ENCODE assay signal across 8 cellular contexts in the genomic region with DNA sequence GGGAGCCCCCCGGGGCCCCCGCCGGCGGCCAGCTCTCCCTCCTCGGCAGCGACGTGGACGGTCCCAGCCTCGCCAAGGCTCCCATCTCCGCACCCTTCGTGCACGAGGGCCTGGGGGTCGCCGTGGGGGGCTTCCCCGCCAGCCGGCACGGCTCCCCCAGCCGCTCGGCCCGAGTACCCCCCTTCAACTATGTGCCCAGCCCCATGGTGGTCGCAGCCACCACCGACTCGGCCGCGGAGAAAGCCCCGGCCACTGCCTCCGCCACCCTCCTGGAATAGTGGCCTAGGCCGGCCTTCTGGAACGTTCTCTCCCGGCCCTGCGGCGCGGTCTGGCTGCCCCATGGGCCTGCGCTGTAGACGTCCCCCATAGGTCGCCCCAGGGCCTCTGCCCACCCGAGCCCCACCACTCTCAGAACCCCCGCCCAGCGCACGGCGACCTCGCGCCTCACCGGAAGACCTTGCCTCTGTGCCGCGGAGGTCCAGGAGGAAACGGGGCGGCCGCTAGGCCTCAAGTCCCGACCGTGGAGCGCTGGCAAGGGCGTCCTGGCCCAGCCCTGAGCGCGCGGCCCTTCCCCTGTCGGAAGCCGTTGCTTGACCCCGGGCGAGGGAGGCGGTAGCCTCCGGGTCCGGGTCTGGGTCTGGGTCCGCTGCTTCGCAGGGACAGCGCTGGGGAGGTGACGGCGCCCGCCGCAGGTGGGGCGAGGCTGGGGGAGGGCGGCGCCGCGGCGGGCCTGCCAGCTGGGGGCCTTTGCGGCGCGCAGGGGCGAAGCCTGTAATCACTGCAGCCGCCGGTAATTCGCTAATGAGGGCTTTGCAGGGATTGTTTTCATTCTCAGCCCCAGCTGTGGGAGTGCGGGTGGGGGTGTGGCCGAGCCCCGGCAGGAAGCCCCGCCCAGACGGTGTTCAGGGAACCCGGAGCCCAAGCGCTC. TPM values are rescaled to one million over a fixed set of nuclear protein-coding genes. Genes with fewer than 3 reads are reported as not detected.
DNase-seq lines count a peak whose midpoint lies in the region; ATAC-seq and TF ChIP-seq lines count a peak whose summit lies in the region.

No MANE protein-coding gene starts in this region.

- H3K36me3 ChIP-seq in aorta (ENCODE audit: control insufficient read depth in 1 of 2, insufficient read depth in 2 of 2, low read length in 1 of 2) = no peaks in the 10 kb centered on the region

- no peaks in the 10 kb centered on the region for H3K9me3 ChIP-seq in aorta (ENCODE audit: control insufficient read depth, low read length)

- no peaks in the 10 kb centered on the region for H3K4me1 ChIP-seq in aorta (ENCODE audit: control insufficient read depth in 1 of 2, insufficient read depth in 2 of 2, low read length in 2 of 2)

- ATAC-seq in aorta (ENCODE audit: low FRiP score) (peak; percentile 17), GM19351 (IDR thresholded peaks at IDR 0.05; ENCODE audit: unreplicated experiment) (no peak)

- no peak overlapping the region for H3K27ac ChIP-seq in aorta (ENCODE audit: low read depth in 1 of 2, low read length in 2 of 2)

- intact Hi-C loops in aorta (cut with DNase I) = no loop called here

- H3K4me3 ChIP-seq in fibroblast of villous mesenchyme (ENCODE audit: low read depth, low read length) (peak overlapping the region; percentile 49), aorta (ENCODE audit: low read length in 2 of 2) (peak overlapping the region in 1 of 2 donors; percentile 10)

- H3K27me3 ChIP-seq in aorta (ENCODE audit: control insufficient read depth in 1 of 2, insufficient read depth in 2 of 2, low read length in 1 of 2) = peaks cover 0 to 2% of the 10 kb centered on the region in 2 donors

- DNase-seq in EL = peak; percentile 39
- peak; percentile 68 for DNase-seq in NCI-H2196 (lab: John Stamatoyannopoulos, UW; ENCODE audit: unreplicated experiment)
- peak; percentile 67 for DNase-seq in activated T-cell treated with anti-CD3 and anti-CD28 coated beads for 4 hours
- peak; percentile 51 for DNase-seq in fibroblast of villous mesenchyme (ENCODE audit: low read depth)
- peak; percentile 85 for DNase-seq in retina
- no peak for DNase-seq in aorta
- no peak for DNase-seq in NCI-H1048 (lab: John Stamatoyannopoulos, UW)

- TF ChIP-seq CTCF in fibroblast of villous mesenchyme (IDR thresholded peaks at IDR 0.05; ENCODE audit: insufficient read depth, low read depth, low read length) = no peak

- WGBS in aorta, 2 donors = 2 to 3% methylated on average over 78 to 90 of the region's 90 CpGs

RNA-seq across cellular contexts. Expression of gene C19orf25, which starts 8.8 kb away (rescaled TPM):
- 29.6 and 32.8 TPM in 2 replicates for total RNA-seq in fibroblast of villous mesenchyme
- total RNA-seq in aorta = 10 to 100 TPM; 19.7 to 26.0 TPM
- polyA plus RNA-seq in aorta = 10 to 100 TPM; 19.0 to 33.5 TPM

RNA-seq across cellular contexts. Expression of gene PCSK4, which starts 19.9 kb away (rescaled TPM):
- 1.3 and 1.9 TPM in 2 replicates for total RNA-seq in fibroblast of villous mesenchyme
- 1 to 10 TPM in 1 of 2 donors, not detected in 1; 3.1 TPM for total RNA-seq in aorta
- 1 to 10 TPM in 1 of 2 donors, under 1 TPM in 1; 0.75 to 6.0 TPM for polyA plus RNA-seq in aorta

RNA-seq across cellular contexts. Expression of gene APC2, which starts 20.3 kb away (rescaled TPM):
- total RNA-seq in fibroblast of villous mesenchyme (0.32 and 0.43 TPM in 2 replicates), aorta (under 1 TPM; 0.26 to 0.42 TPM)
- polyA plus RNA-seq in aorta = under 1 TPM in 1 of 2 donors, not detected in 1; 0.03 TPM

RNA-seq across cellular contexts. Expression of gene REEP6, which starts 20.8 kb away (rescaled TPM):
- total RNA-seq in fibroblast of villous mesenchyme = 0.43 and 0.97 TPM in 2 replicates
- 1 to 10 TPM in 1 of 2 donors, under 1 TPM in 1; 0.71 to 1.6 TPM for total RNA-seq in aorta
- 10 to 100 TPM in 1 of 2 donors, 1 to 10 TPM in 1; 2.2 to 16.5 TPM for polyA plus RNA-seq in aorta

RNA-seq across cellular contexts. Expression of gene RPS15, which starts 32.0 kb away (rescaled TPM):
- total RNA-seq in fibroblast of villous mesenchyme = 346 and 444 TPM in 2 replicates
- 100 to 1,000 TPM; 707 to 750 TPM for total RNA-seq in aorta
- 1,000 to 10,000 TPM; 2,784 to 2,878 TPM for polyA plus RNA-seq in aorta

Comparison
In these comparisons a context has a peak if more than half of its experiments do, and no peak if none do; other contexts are left out.
1. DNase-seq: peak in EL (single experiment), NCI-H2196 (single experiment), activated T-cell treated with anti-CD3 and anti-CD28 coated beads for 4 hours (single experiment), fibroblast of villous mesenchyme (single experiment) and retina (single experiment); none in aorta (0 of 2) and NCI-H1048 (single experiment).